Comparison of ENCODE assay signal across 2 cellular contexts in the genomic region with DNA sequence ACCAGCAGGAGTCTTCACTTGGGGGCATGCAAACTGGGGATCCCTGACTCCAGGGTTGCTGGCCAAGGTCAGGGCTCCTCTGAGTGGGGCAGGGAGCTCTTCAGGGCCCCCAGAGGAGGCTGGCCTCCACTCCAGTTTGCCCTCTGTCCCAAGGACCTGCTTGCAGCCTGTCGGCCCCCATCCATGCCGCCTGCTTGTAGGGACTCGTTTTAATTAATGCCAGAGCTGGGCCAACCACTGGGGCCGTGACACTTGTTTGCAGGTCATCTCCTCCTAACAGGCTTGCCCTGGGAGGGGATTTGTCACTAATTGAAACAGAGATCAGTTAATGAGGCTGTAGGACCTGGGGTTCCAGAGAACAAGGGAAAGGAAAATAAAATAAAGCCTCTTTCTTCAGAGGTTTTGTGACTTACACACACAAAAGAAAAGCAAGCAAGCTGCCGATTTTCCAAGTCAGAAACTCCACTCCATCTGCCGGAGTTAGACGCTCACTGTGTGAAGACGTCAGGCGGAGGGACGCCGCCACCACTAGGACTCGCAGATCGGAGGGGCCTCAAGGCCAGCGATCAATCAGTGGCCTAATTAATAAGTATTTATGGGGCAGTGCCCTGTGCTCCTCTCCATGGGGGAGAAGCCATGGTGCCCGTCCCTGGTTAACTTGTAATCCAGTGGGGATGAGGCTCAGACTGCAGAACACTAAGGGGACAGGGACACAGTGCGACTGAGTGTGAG.
TF ChIP-seq lines count a peak whose summit lies in the region.

No MANE protein-coding gene starts in this region.

TF ChIP-seq in HEK293, 187 proteins besides CTCF, POLR2A, EP300 and RAD21:
- TF ChIP-seq SP2 (tag by site-specific recombination; IDR thresholded peaks at IDR 0.05), result no peak
- 0 out of 2 replicates have a peak, but pooled peaks have one; percentile 32 for TF ChIP-seq GLIS1 (tag by site-specific recombination; IDR thresholded peaks at IDR 0.05)

TF ChIP-seq in HepG2, 621 proteins besides CTCF, POLR2A, EP300 and RAD21:
- TF ChIP-seq KLF16 (CRISPR knock-in tag; IDR thresholded peaks at IDR 0.05), result no peak
- TF ChIP-seq ZBTB33 (CRISPR knock-in tag; IDR thresholded peaks at IDR 0.05), result 0 out of 2 replicates have a peak, but pooled peaks have one; percentile 16
- TF ChIP-seq ZNF776 (CRISPR knock-in tag; IDR thresholded peaks at IDR 0.05), result no peak
TF ChIP-seq in HepG2: peak in this region for 1.
